In genomic region chr15:67144609-67145306, GRCh38 we compare ENCODE assay signal across 11 cellular contexts.
A peak's percentile ranks its signal among the peaks of the same experiment; 100 is the strongest.
DNase-seq lines count a peak whose midpoint lies in the region; ATAC-seq, FAIRE-seq and TF ChIP-seq lines count a peak whose summit lies in the region.
"Had no signal": no experiment of that assay in that cellular context is flagged by ENCODE, and none has a peak within 500 bp of the region (broad histone marks: within the 10 kb centered on the region; RNA-seq: fewer than 3 reads in every experiment).

No MANE protein-coding gene starts in this region.

- H3K36me3 ChIP-seq in KOPT-K1 (ENCODE audit: insufficient read depth, low read length) (no peaks in the 10 kb centered on the region), small intestine (ENCODE audit: control insufficient read depth in 2 of 2, insufficient read depth in 2 of 2, low read length in 2 of 2) (no peaks in the 10 kb centered on the region)

- H3K4me3 Mint-ChIP-seq in brain (peak overlapping the region in 1 of 5 experiments; percentile 55), nephron (peak overlapping the region in 1 of 3 experiments; percentile 41)

- peaks cover 10 to 59% of the 10 kb centered on the region in 2 donors for H3K4me1 ChIP-seq in small intestine (ENCODE audit: control insufficient read depth in 2 of 2, insufficient read depth in 1 of 2, low read depth in 1 of 2, low read length in 1 of 2)

- H3K27me3 Mint-ChIP-seq in brain (peaks cover 4% of the 10 kb centered on the region), nephron (ENCODE audit: low read depth) (no peaks in the 10 kb centered on the region)

- no peak for FAIRE-seq in small intestine (lab: Jason Lieb, UNC)
- FAIRE-seq: bronchial epithelial cell had no signal

- H3K9me3 Mint-ChIP-seq in brain (no peaks in the 10 kb centered on the region), nephron (no peaks in the 10 kb centered on the region)

- DNase-seq in CD1c-positive myeloid dendritic cell (ENCODE audit: extremely low spot score) (peak; percentile 55), GM20000 (ENCODE audit: low spot score) (no peak), small intestine (no peak), RPMI8226 (no peak)
- DNase-seq: Right ventricle myocardium superior had no signal

- H3K9me3 ChIP-seq in KOPT-K1 (ENCODE audit: insufficient read depth, low read length, poor library complexity, severe bottlenecking) (no peaks in the 10 kb centered on the region), small intestine (ENCODE audit: control insufficient read depth, low read depth) (no peaks in the 10 kb centered on the region)
- H3K9me3 ChIP-seq: mucosa of descending colon had no signal

- no peaks in the 10 kb centered on the region for H3K27me3 ChIP-seq in small intestine (ENCODE audit: control insufficient read depth in 2 of 2, insufficient read depth in 2 of 2, low read length in 2 of 2)

- peak overlapping the region; percentile 86 for H3K27ac ChIP-seq in KOPT-K1 (ENCODE audit: low read depth, low read length, poor library complexity, severe bottlenecking)
- peak overlapping the region in 1 of 2 donors; percentile 38 for H3K27ac ChIP-seq in small intestine (ENCODE audit: low read depth in 1 of 2, low read length in 1 of 2)

- H3K4me1 Mint-ChIP-seq in brain (peaks cover 96% of the 10 kb centered on the region), nephron (peaks cover 97% of the 10 kb centered on the region)

- 60 to 71% (median 69%) methylated on average over 7 of the region's 7 CpGs for WGBS in small intestine, 3 donors

- H3K27ac Mint-ChIP-seq in brain (peak overlapping the region in 3 of 5 experiments; percentile 75 to 86 (median 84)), nephron (peak overlapping the region; percentile 70 to 98 (median 89))

- H3K4me3 ChIP-seq in small intestine (ENCODE audit: low read depth in 1 of 2, low read length in 2 of 2): no peak overlapping the region
- H3K4me3 ChIP-seq: mucosa of descending colon had no signal

- TF ChIP-seq CTCF in brain (conservative IDR thresholded peaks at IDR 0.05): no peak
- TF ChIP-seq CTCF in nephron (IDR thresholded peaks at IDR 0.05; ENCODE audit: unreplicated experiment in 3 of 3): no peak
- TF ChIP-seq CTCF in GM20000 (IDR thresholded peaks at IDR 0.05; ENCODE audit: extremely low read depth, missing control alignments): no peak

- no peaks in the 10 kb centered on the region for H3K36me3 Mint-ChIP-seq in brain
- H3K36me3 Mint-ChIP-seq in nephron (ENCODE audit: low read depth): no peaks in the 10 kb centered on the region

- ATAC-seq in HG02885 (IDR thresholded peaks at IDR 0.05; ENCODE audit: poor library complexity, unreplicated experiment): no peak
- ATAC-seq: mucosa of descending colon had no signal
